ENCODE assay signal across 14 cellular contexts in genomic region chr3:37041546-37042195, GRCh38.
"Had no signal": no experiment of that assay in that cellular context is flagged by ENCODE, and none has a peak within 500 bp of the region (broad histone marks: within the 10 kb centered on the region; RNA-seq: fewer than 3 reads in every experiment).

No MANE protein-coding gene starts in this region.

- H3K4me3 ChIP-seq: dorsolateral prefrontal cortex, esophagus muscularis mucosa, tibial nerve had no signal

- ATAC-seq: activated CD8-positive, alpha-beta memory T cell treated with anti-CD3 and anti-CD28 coated beads, Interleukin-2, amount 10 ng/mL, durations not matched to agents 7 days and 5 days; stimulated activated effector memory CD8-positive, alpha-beta T cell treated with anti-CD3 and anti-CD28 coated beads, Interleukin-12 subunit alpha, Interleukin-12 subunit beta, amount 100 ng/mL, for 72 hours had no signal

- H3K79me2 ChIP-seq: parathyroid adenoma had no signal

- H3K27me3 Mint-ChIP-seq: activated CD8-positive, alpha-beta memory T cell treated with anti-CD3 and anti-CD28 coated beads, Interleukin-2, amount 10 ng/mL, durations not matched to agents 7 days and 5 days; activated naive CD4-positive, alpha-beta T cell treated with anti-CD3 and anti-CD28 coated beads, Interleukin-2, amount 50 U/mL, for 24 hours; activated T-cell treated with anti-CD3 and anti-CD28 coated beads, Interleukin-2, amount 50 U/mL, for 24 hours had no signal

- H3K9me3 ChIP-seq: esophagus muscularis mucosa, tibial nerve had no signal

- H3K27me3 ChIP-seq: brain microvascular endothelial cell, dorsolateral prefrontal cortex, esophagus muscularis mucosa, tibial nerve had no signal

- H3K9me3 Mint-ChIP-seq: activated naive CD4-positive, alpha-beta T cell treated with anti-CD3 and anti-CD28 coated beads, Interleukin-2, amount 50 U/mL, for 24 hours; activated T-cell treated with anti-CD3 and anti-CD28 coated beads, Interleukin-2, amount 50 U/mL, for 24 hours; stimulated activated effector memory CD8-positive, alpha-beta T cell treated with anti-CD3 and anti-CD28 coated beads, Interleukin-12 subunit alpha, Interleukin-12 subunit beta, amount 100 ng/mL, for 72 hours had no signal

- H3K4me1 ChIP-seq: tibial nerve had no signal

- H3K27ac Mint-ChIP-seq: activated CD8-positive, alpha-beta memory T cell treated with anti-CD3 and anti-CD28 coated beads, Interleukin-2, amount 10 ng/mL, durations not matched to agents 7 days and 5 days; activated T-cell treated with anti-CD3 and anti-CD28 coated beads, Interleukin-2, amount 50 U/mL, for 24 hours; stimulated activated effector memory CD8-positive, alpha-beta T cell treated with anti-CD3 and anti-CD28 coated beads, Interleukin-12 subunit alpha, Interleukin-12 subunit beta, amount 100 ng/mL, for 72 hours had no signal

- H3K4me3 Mint-ChIP-seq: activated CD8-positive, alpha-beta memory T cell treated with anti-CD3 and anti-CD28 coated beads, Interleukin-2, amount 10 ng/mL, durations not matched to agents 7 days and 5 days; activated naive CD4-positive, alpha-beta T cell treated with anti-CD3 and anti-CD28 coated beads, Interleukin-2, amount 50 U/mL, for 24 hours; activated T-cell treated with anti-CD3 and anti-CD28 coated beads, Interleukin-2, amount 50 U/mL, for 24 hours; stimulated activated effector memory CD8-positive, alpha-beta T cell treated with anti-CD3 and anti-CD28 coated beads, Interleukin-12 subunit alpha, Interleukin-12 subunit beta, amount 100 ng/mL, for 72 hours had no signal

- H2AFZ ChIP-seq: parathyroid adenoma had no signal

- DNase-seq: activated CD4-positive, alpha-beta T cell treated with anti-CD3 and anti-CD28 coated beads, Interleukin-2, amount 50 U/mL, for 48 hours; activated CD4-positive, CD25-positive, alpha-beta regulatory T cell treated with anti-CD3 and anti-CD28 coated beads, Interleukin-2, amount 50 U/mL, for 72 hours; activated CD8-positive, alpha-beta memory T cell treated with anti-CD3 and anti-CD28 coated beads, Interleukin-2, amount 10 ng/mL, durations not matched to agents 7 days and 5 days; activated effector memory CD4-positive, alpha-beta T cell treated with Interleukin-2 at 50 U/mL for 16 hours; activated T-cell treated with anti-CD3 and anti-CD28 coated beads, Interleukin-2, amount 50 U/mL, for 24 hours; amniotic stem cell; brain microvascular endothelial cell; dorsolateral prefrontal cortex; head of caudate nucleus had no signal

- H3K4me1 Mint-ChIP-seq: activated CD8-positive, alpha-beta memory T cell treated with anti-CD3 and anti-CD28 coated beads, Interleukin-2, amount 10 ng/mL, durations not matched to agents 7 days and 5 days; activated naive CD4-positive, alpha-beta T cell treated with anti-CD3 and anti-CD28 coated beads, Interleukin-2, amount 50 U/mL, for 24 hours; stimulated activated effector memory CD8-positive, alpha-beta T cell treated with anti-CD3 and anti-CD28 coated beads, Interleukin-12 subunit alpha, Interleukin-12 subunit beta, amount 100 ng/mL, for 72 hours had no signal

- H3K27ac ChIP-seq: brain microvascular endothelial cell, parathyroid adenoma had no signal

- H3K9ac ChIP-seq: parathyroid adenoma had no signal
